ENCODE assay signal across 8 cellular contexts in the genomic region with DNA sequence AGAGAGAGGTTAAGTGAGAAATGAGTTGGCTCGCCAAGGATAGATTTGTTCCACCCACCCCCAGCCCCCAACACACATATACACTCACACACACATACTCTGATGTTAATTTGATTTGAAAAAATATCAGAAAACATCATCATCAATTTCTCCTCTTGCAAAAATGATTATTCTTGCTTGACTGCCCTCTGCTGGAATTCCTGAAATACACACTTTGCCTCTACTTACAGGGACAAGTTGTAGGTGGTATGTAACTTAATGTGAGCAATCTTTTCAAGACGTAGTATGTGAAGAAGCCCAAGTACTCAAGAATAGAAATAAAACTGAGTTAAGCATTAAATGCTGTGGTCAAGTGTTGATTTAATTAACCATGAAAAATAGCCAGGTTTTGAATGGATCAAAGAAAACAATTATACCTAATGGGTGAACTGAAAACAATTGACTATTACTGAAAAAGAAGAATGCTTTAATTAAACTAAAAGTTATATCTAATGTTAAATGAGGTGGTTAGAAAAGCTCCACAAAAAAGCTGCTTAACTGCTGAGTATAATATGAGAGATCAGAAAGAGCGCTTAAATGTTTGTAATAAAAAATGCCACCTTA. TPM values are rescaled to one million over a fixed set of nuclear protein-coding genes. Genes with fewer than 3 reads are reported as not detected.
DNase-seq lines count a peak whose midpoint lies in the region; ATAC-seq, FAIRE-seq and TF ChIP-seq lines count a peak whose summit lies in the region.

No MANE protein-coding gene starts in this region.

- H3K27me3 ChIP-seq in A673 (replicated peaks; ENCODE audit: insufficient read depth, low read depth, low read length, poor library complexity) = no peaks in the 10 kb centered on the region

- H3K36me3 Mint-ChIP-seq in osteocyte (ENCODE audit: unreplicated experiment) = no peaks in the 10 kb centered on the region
- H3K36me3 Mint-ChIP-seq in natural killer cell = no peaks in the 10 kb centered on the region

- TF ChIP-seq CTCF in A673 (conservative IDR thresholded peaks at IDR 0.05; ENCODE audit: low read depth, low read length) = peak; percentile 62
- TF ChIP-seq CTCF in GM13976 (IDR thresholded peaks at IDR 0.05; ENCODE audit: borderline replicate concordance, control extremely low read depth, extremely low read depth, insufficient read depth, missing control alignments) = peak; percentile 39
- TF ChIP-seq CTCF in osteocyte (IDR thresholded peaks at IDR 0.05) = peak; percentile 74
- no peak for TF ChIP-seq CTCF in natural killer cell (IDR thresholded peaks at IDR 0.05)

- H3K4me1 Mint-ChIP-seq in osteocyte (ENCODE audit: unreplicated experiment) (no peaks in the 10 kb centered on the region), natural killer cell (no peaks in the 10 kb centered on the region)

- CTCF ChIA-PET in A673 (lab: Charles Lee) = interaction anchor here (0.7 kb wide), 1 partner anchor 1313 kb away, joined by 3 read pairs; no protein-coding TSS in a partner anchor

- peaks cover 6% of the 10 kb centered on the region for H3K9me3 Mint-ChIP-seq in osteocyte (ENCODE audit: unreplicated experiment)
- peaks cover 0 to 3% of the 10 kb centered on the region in 2 donors for H3K9me3 Mint-ChIP-seq in natural killer cell

- H3K4me3 ChIP-seq in A673 (ENCODE audit: low read depth, low read length, poor library complexity, severe bottlenecking) = no peak overlapping the region

- ATAC-seq in GM19035 (IDR thresholded peaks at IDR 0.05; ENCODE audit: unreplicated experiment) (no peak), natural killer cell (no peak)

- DNase-seq in A673 (ENCODE audit: low spot score) = peak; percentile 15
- no peak for DNase-seq in GM13976 (ENCODE audit: low spot score)
- peak; percentile 38 for DNase-seq in NCI-H748 (lab: John Stamatoyannopoulos, UW; ENCODE audit: unreplicated experiment)
- DNase-seq in osteocyte (ENCODE audit: extremely low spot score, unreplicated experiment) = no peak
- no peak for DNase-seq in natural killer cell
- no peak for DNase-seq in activated CD4-positive, alpha-beta T cell treated with anti-CD3 and anti-CD28 coated beads for 1 hour

- H3K27ac Mint-ChIP-seq in osteocyte (ENCODE audit: unreplicated experiment) (no peak overlapping the region), natural killer cell (no peak overlapping the region)

- H3K4me1 ChIP-seq in A673 (ENCODE audit: insufficient read depth, low read length, poor library complexity, severe bottlenecking) = no peaks in the 10 kb centered on the region

- H3K27me3 Mint-ChIP-seq in osteocyte (ENCODE audit: unreplicated experiment) = peaks cover 12% of the 10 kb centered on the region
- no peaks in the 10 kb centered on the region for H3K27me3 Mint-ChIP-seq in natural killer cell (ENCODE audit: low read depth in 2 of 2)

- FAIRE-seq in endometrium (lab: Jason Lieb, UNC) = peak; percentile 84

- POLR2A ChIA-PET in A673 (lab: Charles Lee; ENCODE audit: low non-redundant PET) = no interaction called here

- H3K4me3 Mint-ChIP-seq in osteocyte (ENCODE audit: unreplicated experiment) (no peak overlapping the region), natural killer cell (no peak overlapping the region)

- no peak overlapping the region for H3K27ac ChIP-seq in A673 (ENCODE audit: low read depth, low read length, poor library complexity, severe bottlenecking)

- in situ Hi-C loops in GM13976 (cut with MboI; ENCODE audit: low sequenced_read_pairs, unreplicated experiment) = loop anchor here (10.0 kb wide), 1 partner anchor 234 kb away; no protein-coding TSS in a partner anchor

- no peaks in the 10 kb centered on the region for H3K36me3 ChIP-seq in A673 (ENCODE audit: insufficient read depth, low read length, poor library complexity, severe bottlenecking)

- no peaks in the 10 kb centered on the region for H3K9me3 ChIP-seq in A673 (ENCODE audit: low read depth, low read length, poor library complexity, severe bottlenecking)

- no TSS peak for BruUV-seq in A673 (replicated peaks; lab: Mats Ljungman, UMichigan)

- intact Hi-C loops in A673 (cut with micrococcal nuclease; ENCODE audit: unreplicated experiment) (loop anchor here (10.0 kb wide), 1 partner anchor 264 kb away; no protein-coding TSS in a partner anchor), natural killer cell (cut with micrococcal nuclease) (no loop called here)

RNA-seq across cellular contexts. Expression of gene MDFIC2, which starts 46.6 kb away (rescaled TPM):
- total RNA-seq in A673 (2021) (not detected in 2 replicates), osteocyte (not detected in 2 replicates), natural killer cell (not detected)

Comparison
In these comparisons a context has a peak if more than half of its experiments do, and no peak if none do; other contexts are left out.
1. DNase-seq: peak in A673 (single experiment) and NCI-H748 (single experiment); none in GM13976 (single experiment), osteocyte (single experiment), natural killer cell (single experiment) and activated CD4-positive, alpha-beta T cell treated with anti-CD3 and anti-CD28 coated beads for 1 hour (single experiment).